8 cellular contexts compared by ENCODE assay signal in genomic region chr3:10189557-10190374, GRCh38. TPM values are rescaled to one million over a fixed set of nuclear protein-coding genes. Genes with fewer than 3 reads are reported as not detected.
A peak's percentile ranks its signal among the peaks of the same experiment; 100 is the strongest.
DNase-seq lines count a peak whose midpoint lies in the region; ATAC-seq, FAIRE-seq and TF ChIP-seq lines count a peak whose summit lies in the region.

No MANE protein-coding gene starts in this region.

- WGBS in small intestine, 3 donors: 31 to 47% (median 36%) methylated on average over 8 of the region's 8 CpGs

- POLR2A ChIA-PET in CD8-positive, alpha-beta T cell (lab: Charles Lee): interaction anchor here (1.2 to 3.0 kb wide), 3 partner anchors 26 to 133 kb away, joined by 3 to 9 read pairs (median 4); partner anchors contain the start of genes IRAK2 and TATDN2

- FAIRE-seq in small intestine (lab: Jason Lieb, UNC): no peak
- no peak for FAIRE-seq in GM12892 (lab: Jason Lieb, UNC)

- H3K27me3 Mint-ChIP-seq in CD8-positive, alpha-beta T cell (ENCODE audit: low read depth): no peaks in the 10 kb centered on the region
- no peaks in the 10 kb centered on the region for H3K27me3 Mint-ChIP-seq in activated naive CD8-positive, alpha-beta T cell treated with anti-CD3 and anti-CD28 coated beads for 36 hours

- peaks cover 81% of the 10 kb centered on the region for H3K4me1 Mint-ChIP-seq in CD8-positive, alpha-beta T cell (ENCODE audit: low read depth)
- peaks cover 79% of the 10 kb centered on the region for H3K4me1 Mint-ChIP-seq in activated naive CD8-positive, alpha-beta T cell treated with anti-CD3 and anti-CD28 coated beads for 36 hours

- peak overlapping the region; percentile 38 for H3K4me3 Mint-ChIP-seq in CD8-positive, alpha-beta T cell
- H3K4me3 Mint-ChIP-seq in activated naive CD8-positive, alpha-beta T cell treated with anti-CD3 and anti-CD28 coated beads for 36 hours: peak overlapping the region; percentile 12

- DNase-seq in CD8-positive, alpha-beta T cell: peak in 3 of 7 experiments; percentile 21 to 53 (median 38)
- peak; percentile 21 for DNase-seq in NCI-H446 treated with DMSO at 0.1 percent for 48 hours (lab: John Stamatoyannopoulos, UW)
- DNase-seq in activated naive CD8-positive, alpha-beta T cell treated with anti-CD3 and anti-CD28 coated beads for 36 hours: peak; percentile 57
- DNase-seq in left ventricle myocardium inferior: peak; percentile 86
- peak; percentile 31 for DNase-seq in small intestine
- no peak for DNase-seq in GM12892 (ENCODE audit: insufficient read length)
- no peak for DNase-seq in HuH-7.5 (ENCODE audit: low spot score)

- H3K9me3 ChIP-seq in CD8-positive, alpha-beta T cell (ENCODE audit: low read length): no peaks in the 10 kb centered on the region
- no peaks in the 10 kb centered on the region for H3K9me3 ChIP-seq in left ventricle myocardium inferior (replicated peaks)
- H3K9me3 ChIP-seq in small intestine (ENCODE audit: control insufficient read depth, low read depth): no peaks in the 10 kb centered on the region

- CTCF ChIA-PET in CD8-positive, alpha-beta T cell (lab: Charles Lee): interaction anchor here (0.6 to 1.5 kb wide), 4 partner anchors 11 to 306 kb away, joined by 3 to 5 read pairs (median 4); partner anchors contain the start of gene IRAK2

- H3K36me3 Mint-ChIP-seq in CD8-positive, alpha-beta T cell: peaks cover 7% of the 10 kb centered on the region
- peaks cover 4% of the 10 kb centered on the region for H3K36me3 Mint-ChIP-seq in activated naive CD8-positive, alpha-beta T cell treated with anti-CD3 and anti-CD28 coated beads for 36 hours

- no peak for TF ChIP-seq CTCF in CD8-positive, alpha-beta T cell (IDR thresholded peaks at IDR 0.05)
- TF ChIP-seq CTCF in left ventricle myocardium inferior (IDR thresholded peaks at IDR 0.05; ENCODE audit: borderline replicate concordance): no peak

- H3K4me1 ChIP-seq in CD8-positive, alpha-beta T cell (ENCODE audit: insufficient read depth, low read length): peaks cover 82% of the 10 kb centered on the region
- H3K4me1 ChIP-seq in left ventricle myocardium inferior: peaks cover 78% of the 10 kb centered on the region
- peaks cover 4 to 24% of the 10 kb centered on the region in 2 donors for H3K4me1 ChIP-seq in small intestine (ENCODE audit: control insufficient read depth in 2 of 2, insufficient read depth in 1 of 2, low read depth in 1 of 2, low read length in 1 of 2)

- no peaks in the 10 kb centered on the region for H3K27me3 ChIP-seq in CD8-positive, alpha-beta T cell (ENCODE audit: insufficient read depth, low read length)
- no peaks in the 10 kb centered on the region for H3K27me3 ChIP-seq in left ventricle myocardium inferior (ENCODE audit: low read depth)
- no peaks in the 10 kb centered on the region for H3K27me3 ChIP-seq in small intestine (ENCODE audit: control insufficient read depth in 2 of 2, insufficient read depth in 2 of 2, low read length in 2 of 2)

- peak overlapping the region; percentile 82 for H3K27ac Mint-ChIP-seq in CD8-positive, alpha-beta T cell
- H3K27ac Mint-ChIP-seq in activated naive CD8-positive, alpha-beta T cell treated with anti-CD3 and anti-CD28 coated beads for 36 hours: peak overlapping the region; percentile 81

- no peaks in the 10 kb centered on the region for H3K9me3 Mint-ChIP-seq in CD8-positive, alpha-beta T cell
- no peaks in the 10 kb centered on the region for H3K9me3 Mint-ChIP-seq in activated naive CD8-positive, alpha-beta T cell treated with anti-CD3 and anti-CD28 coated beads for 36 hours

- ATAC-seq in CD8-positive, alpha-beta T cell: no peak
- no peak for ATAC-seq in HG02642 (IDR thresholded peaks at IDR 0.05; ENCODE audit: poor library complexity, unreplicated experiment)

- TF ChIP-seq POLR2A in GM12892 (IDR thresholded peaks at IDR 0.05; ENCODE audit: low read depth, low read length): no peak

- no peaks in the 10 kb centered on the region for H3K36me3 ChIP-seq in CD8-positive, alpha-beta T cell (ENCODE audit: insufficient read depth, low read length)
- H3K36me3 ChIP-seq in left ventricle myocardium inferior (no peaks in the 10 kb centered on the region), small intestine (ENCODE audit: control insufficient read depth in 2 of 2, insufficient read depth in 2 of 2, low read length in 2 of 2) (no peaks in the 10 kb centered on the region)

- H3K4me3 ChIP-seq in CD8-positive, alpha-beta T cell (ENCODE audit: low read depth, low read length): no peak overlapping the region
- H3K4me3 ChIP-seq in left ventricle myocardium inferior (no peak overlapping the region), small intestine (ENCODE audit: low read depth in 1 of 2, low read length in 2 of 2) (no peak overlapping the region)

- no peak overlapping the region for H3K27ac ChIP-seq in CD8-positive, alpha-beta T cell (ENCODE audit: low read depth, low read length)
- H3K27ac ChIP-seq in left ventricle myocardium inferior (replicated peaks): peak overlapping the region; percentile 71
- H3K27ac ChIP-seq in small intestine (ENCODE audit: low read depth in 1 of 2, low read length in 1 of 2): peak overlapping the region in 1 of 2 donors; percentile 71

- intact Hi-C loops in CD8-positive, alpha-beta T cell (cut with DNase I, micrococcal nuclease): loop anchor here in 1 of 2 experiments (5.0 kb wide), 1 partner anchor 38 kb away; no protein-coding TSS in a partner anchor
- intact Hi-C loops in left ventricle myocardium inferior (cut with micrococcal nuclease): no loop called here

RNA-seq across cellular contexts. Expression of gene IRAK2, which starts 25.0 kb away (rescaled TPM):
- total RNA-seq in CD8-positive, alpha-beta T cell: 1 to 10 TPM; 1.6 to 1.7 TPM
- total RNA-seq in activated naive CD8-positive, alpha-beta T cell treated with anti-CD3 and anti-CD28 coated beads for 36 hours: 1 to 10 TPM; 2.6 to 3.1 TPM
- total RNA-seq in left ventricle myocardium inferior: 2.0 TPM
- 1 to 10 TPM; 2.0 to 6.8 (median 4.2) TPM for polyA plus RNA-seq in small intestine
- 4.7 TPM for polyA plus RNA-seq in GM12892 (2012; ENCODE audit: missing spikeins)

RNA-seq across cellular contexts. Expression of gene VHL, which starts 48.2 kb away (rescaled TPM):
- 10 to 100 TPM; 50.8 to 55.0 TPM for total RNA-seq in CD8-positive, alpha-beta T cell
- 10 to 100 TPM; 42.0 to 42.2 TPM for total RNA-seq in activated naive CD8-positive, alpha-beta T cell treated with anti-CD3 and anti-CD28 coated beads for 36 hours
- total RNA-seq in left ventricle myocardium inferior: 11.5 TPM
- polyA plus RNA-seq in small intestine: 10 to 100 TPM; 21.9 to 34.0 (median 24.4) TPM
- 36.6 TPM for polyA plus RNA-seq in GM12892 (2012; ENCODE audit: missing spikeins)

RNA-seq across cellular contexts. Expression of gene TATDN2, which starts 58.5 kb away (rescaled TPM):
- 10 to 100 TPM; 40.2 to 40.3 TPM for total RNA-seq in CD8-positive, alpha-beta T cell
- 10 to 100 TPM; 41.6 to 48.5 TPM for total RNA-seq in activated naive CD8-positive, alpha-beta T cell treated with anti-CD3 and anti-CD28 coated beads for 36 hours
- 15.8 TPM for total RNA-seq in left ventricle myocardium inferior
- polyA plus RNA-seq in small intestine: 10 to 100 TPM; 13.8 to 19.5 (median 15.2) TPM
- 19.4 TPM for polyA plus RNA-seq in GM12892 (2012; ENCODE audit: missing spikeins)

Comparison
In these comparisons a context has a peak if more than half of its experiments do, and no peak if none do; other contexts are left out.
1. DNase-seq: peak in NCI-H446 treated with DMSO at 0.1 percent for 48 hours (single experiment), activated naive CD8-positive, alpha-beta T cell treated with anti-CD3 and anti-CD28 coated beads for 36 hours (single experiment), left ventricle myocardium inferior (single experiment) and small intestine (single experiment); none in GM12892 (single experiment) and HuH-7.5 (single experiment).